1 cellular context compared by ENCODE assay signal in the genomic region with DNA sequence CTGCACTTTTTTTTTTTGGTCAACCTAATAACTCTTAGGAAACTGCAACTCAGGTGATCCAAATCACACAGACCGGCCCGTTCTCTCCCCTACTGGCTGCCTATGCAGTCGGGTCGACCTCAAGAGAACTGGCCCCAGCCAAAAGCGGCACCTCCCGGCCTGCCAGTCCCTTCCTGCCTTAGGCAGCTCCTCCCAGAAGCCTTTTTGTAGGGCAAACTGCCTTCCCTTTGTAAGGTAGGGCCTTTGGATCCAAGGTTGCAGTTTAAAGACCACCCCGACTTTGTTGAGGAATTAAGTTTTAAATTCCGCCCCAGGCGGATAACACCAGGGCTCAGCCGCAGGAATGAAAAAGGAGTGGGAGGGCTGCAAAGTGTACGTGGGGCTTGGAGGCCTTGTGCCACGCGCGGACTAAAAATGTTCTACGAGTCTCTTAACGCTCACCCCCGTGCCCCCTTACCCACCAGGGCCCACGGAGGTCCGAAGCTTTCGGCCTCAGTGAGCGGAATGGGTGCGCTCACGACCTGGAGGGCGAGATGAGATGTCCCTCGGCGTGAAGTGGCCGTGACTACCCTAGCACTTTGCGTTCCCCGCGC.
TF ChIP-seq lines count a peak whose summit lies in the region.

No MANE protein-coding gene starts in this region.

TF ChIP-seq in H1, 55 proteins besides CTCF, POLR2A, EP300 and RAD21 (continued from another document):
- peak in 1 of 2 experiments; percentile 70; a peak in 1 of 4 replicates for TF ChIP-seq HDAC2 (IDR thresholded peaks at IDR 0.05; ENCODE audit: borderline replicate concordance in 1 of 2, low read depth in 2 of 2, low read length in 2 of 2)
- TF ChIP-seq CBX5 (IDR thresholded peaks at IDR 0.05; ENCODE audit: low read depth, low read length), result no peak
- peak; percentile 37; the same call in 1 of the 2 replicates for TF ChIP-seq SP4 (IDR thresholded peaks at IDR 0.05; ENCODE audit: low read length)
- TF ChIP-seq SUZ12 (IDR thresholded peaks at IDR 0.05; ENCODE audit: low read length), result peak; percentile 26; the same call in 1 of the 2 replicates
